In genomic region chr15:58584789-58585461, GRCh38 we compare ENCODE assay signal across 25 cellular contexts.
A peak's percentile ranks its signal among the peaks of the same experiment; 100 is the strongest.
DNase-seq lines count a peak whose midpoint lies in the region; ATAC-seq, FAIRE-seq and TF ChIP-seq lines count a peak whose summit lies in the region.
"Had no signal": no experiment of that assay in that cellular context is flagged by ENCODE, and none has a peak within 500 bp of the region (broad histone marks: within the 10 kb centered on the region; RNA-seq: fewer than 3 reads in every experiment).

No MANE protein-coding gene starts in this region.

- no peaks in the 10 kb centered on the region for H4K20me1 ChIP-seq in GM12878 (ENCODE audit: control insufficient read depth, insufficient read depth)

- no peak for TF ChIP-seq CTCF in activated CD8-positive, alpha-beta T cell treated with anti-CD3 and anti-CD28 coated beads for 36 hours (IDR thresholded peaks at IDR 0.05)
- TF ChIP-seq CTCF in GM12878 (IDR thresholded peaks at IDR 0.05 in 2 of 3, conservative IDR thresholded peaks at IDR 0.05 in 1 of 3; ENCODE audit: control insufficient read depth in 2 of 3, extremely low read depth in 1 of 3, insufficient read depth in 1 of 3, low read depth in 3 of 3, low read length in 3 of 3) = no peak

- POLR2A ChIA-PET in activated CD8-positive, alpha-beta T cell treated with anti-CD3 and anti-CD28 coated beads, Interleukin-2, amount 10 ng/mL, durations not matched to agents 7 days and 5 days (lab: Charles Lee) = interaction anchor here (0.9 kb wide), 1 partner anchor 14 kb away, joined by 3 read pairs; no protein-coding TSS in a partner anchor
- POLR2A ChIA-PET in activated CD8-positive, alpha-beta T cell treated with anti-CD3 and anti-CD28 coated beads for 36 hours (lab: Charles Lee) = interaction anchor here (1.2 kb wide), 1 partner anchor 11 kb away, joined by 3 read pairs; no protein-coding TSS in a partner anchor
- POLR2A ChIA-PET in GM12878 (lab: Charles Lee) = interaction anchor here (0.5 to 0.9 kb wide), 4 partner anchors 11 to 799 kb away, joined by 3 read pairs; no protein-coding TSS in a partner anchor
- POLR2A ChIA-PET in naive thymus-derived CD4-positive, alpha-beta T cell (lab: Charles Lee) = no interaction called here

- no peak for TF ChIP-seq EP300 in GM12878 (IDR thresholded peaks at IDR 0.05; ENCODE audit: borderline replicate concordance in 1 of 2, control insufficient read depth in 1 of 2, low read depth in 2 of 2, low read length in 2 of 2)

- H3K9ac ChIP-seq in GM12878 (ENCODE audit: control insufficient read depth, insufficient read depth, low read length) = no peak overlapping the region

- BruUV-seq in GM12878 (replicated peaks; lab: Mats Ljungman, UMichigan) = no TSS peak

- H3K4me3 Mint-ChIP-seq in activated CD8-positive, alpha-beta T cell treated with anti-CD3 and anti-CD28 coated beads, Interleukin-2, amount 10 ng/mL, durations not matched to agents 7 days and 5 days = no peak overlapping the region
- no peak overlapping the region for H3K4me3 Mint-ChIP-seq in activated CD8-positive, alpha-beta T cell treated with anti-CD3 and anti-CD28 coated beads for 36 hours
- peak overlapping the region in 2 of 10 donors; percentile 2 to 63 for H3K4me3 Mint-ChIP-seq in naive thymus-derived CD4-positive, alpha-beta T cell
- H3K4me3 Mint-ChIP-seq: activated CD4-positive, alpha-beta T cell treated with anti-CD3 and anti-CD28 coated beads, Interleukin-2, amount 10 ng/mL, durations not matched to agents 7 days and 5 days had no signal

- H3K36me3 ChIP-seq in GM12878 (ENCODE audit: control insufficient read depth in 2 of 2, insufficient read depth in 2 of 2, low read length in 1 of 2) = no peaks in the 10 kb centered on the region
- H3K36me3 ChIP-seq in naive thymus-derived CD4-positive, alpha-beta T cell (ENCODE audit: control insufficient read depth in 2 of 3, insufficient read depth in 3 of 3, low read length in 3 of 3) = no peaks in the 10 kb centered on the region
- H3K36me3 ChIP-seq: HAP-1, spleen, uterus had no signal

- H3K9me3 ChIP-seq in GM12878 (replicated peaks; ENCODE audit: control insufficient read depth, insufficient read depth, low read length) = no peaks in the 10 kb centered on the region; the same call in 2 of the 3 replicates
- no peaks in the 10 kb centered on the region for H3K9me3 ChIP-seq in naive thymus-derived CD4-positive, alpha-beta T cell (ENCODE audit: control insufficient read depth in 2 of 3, low read length in 3 of 3)
- H3K9me3 ChIP-seq: HAP-1, uterus had no signal

- no peak for TF ChIP-seq RAD21 in GM12878 (IDR thresholded peaks at IDR 0.05; ENCODE audit: insufficient read depth, low read depth, low read length)

- H3K36me3 Mint-ChIP-seq in activated CD8-positive, alpha-beta T cell treated with anti-CD3 and anti-CD28 coated beads, Interleukin-2, amount 10 ng/mL, durations not matched to agents 7 days and 5 days (ENCODE audit: low read depth) = peaks cover 4% of the 10 kb centered on the region
- no peaks in the 10 kb centered on the region for H3K36me3 Mint-ChIP-seq in activated CD8-positive, alpha-beta T cell treated with anti-CD3 and anti-CD28 coated beads for 36 hours (ENCODE audit: low read depth)
- H3K36me3 Mint-ChIP-seq in naive thymus-derived CD4-positive, alpha-beta T cell = peaks cover 0 to 13% (median 0%) of the 10 kb centered on the region in 5 donors

- peak overlapping the region; percentile 46; the same call in 1 of the 2 replicates for H3K27ac ChIP-seq in GM12878 (ENCODE audit: control insufficient read depth, insufficient read depth)
- H3K27ac ChIP-seq in naive thymus-derived CD4-positive, alpha-beta T cell (ENCODE audit: low read depth, low read length) = no peak overlapping the region
- H3K27ac ChIP-seq: RWPE1, spleen, uterus had no signal

- peaks cover 24% of the 10 kb centered on the region for H3K4me1 ChIP-seq in GM12878 (ENCODE audit: control insufficient read depth, insufficient read depth, low read length)
- H3K4me1 ChIP-seq in naive thymus-derived CD4-positive, alpha-beta T cell (ENCODE audit: control insufficient read depth in 2 of 2, insufficient read depth in 2 of 2, low read length in 2 of 2) = peaks cover 0 to 11% of the 10 kb centered on the region in 2 donors
- H3K4me1 ChIP-seq: uterus had no signal

- DNase-seq in activated CD8-positive, alpha-beta T cell treated with anti-CD3 and anti-CD28 coated beads, Interleukin-2, amount 10 ng/mL, durations not matched to agents 7 days and 5 days = no peak
- no peak for DNase-seq in activated CD8-positive, alpha-beta T cell treated with anti-CD3 and anti-CD28 coated beads for 36 hours
- DNase-seq in KBM-7 (peak; percentile 25), GM12878 (ENCODE audit: low read depth, low spot score) (no peak)
- no peak for DNase-seq in naive thymus-derived CD4-positive, alpha-beta T cell
- no peak for DNase-seq in stimulated activated CD4-positive, alpha-beta T cell treated with anti-CD3 and anti-CD28 coated beads, Interleukin-2, amount 100 ng/mL, for 48 hours
- DNase-seq: activated CD4-positive, alpha-beta T cell treated with anti-CD3 and anti-CD28 coated beads, Interleukin-2, amount 10 ng/mL, durations not matched to agents 7 days and 5 days; activated CD8-positive, alpha-beta memory T cell treated with anti-CD3 and anti-CD28 coated beads, Interleukin-2, amount 50 U/mL, for 48 hours; C1 segment of cervical spinal cord; caudate nucleus; DMS153; GF-D8; Kasumi-1; NCI-H1105; NCI-H2081 treated with DMSO at 0.1 percent for 48 hours; retina; spleen; substantia nigra; uterus had no signal

- H3K79me2 ChIP-seq in GM12878 (ENCODE audit: control insufficient read depth, insufficient read depth, low read length) = no peaks in the 10 kb centered on the region

- no peak for ATAC-seq in activated CD8-positive, alpha-beta T cell treated with anti-CD3 and anti-CD28 coated beads, Interleukin-2, amount 10 ng/mL, durations not matched to agents 7 days and 5 days
- ATAC-seq in activated CD8-positive, alpha-beta T cell treated with anti-CD3 and anti-CD28 coated beads for 36 hours = no peak
- peak; percentile 16; the same call in 2 of the 3 replicates for ATAC-seq in GM12878
- no peak for ATAC-seq in naive thymus-derived CD4-positive, alpha-beta T cell
- ATAC-seq in GM21381 (IDR thresholded peaks at IDR 0.05; ENCODE audit: unreplicated experiment) = no peak
- ATAC-seq in GM18870 (IDR thresholded peaks at IDR 0.05; ENCODE audit: unreplicated experiment) = no peak
- ATAC-seq: SK-N-SH treated with all-trans-retinoic acid at 6 μM for 48 hours had no signal

- peaks cover 19% of the 10 kb centered on the region for H3K9me3 Mint-ChIP-seq in activated CD8-positive, alpha-beta T cell treated with anti-CD3 and anti-CD28 coated beads, Interleukin-2, amount 10 ng/mL, durations not matched to agents 7 days and 5 days (ENCODE audit: insufficient read depth)
- peaks cover 5% of the 10 kb centered on the region for H3K9me3 Mint-ChIP-seq in activated CD8-positive, alpha-beta T cell treated with anti-CD3 and anti-CD28 coated beads for 36 hours
- peaks cover 0 to 16% (median 4%) of the 10 kb centered on the region in 11 donors for H3K9me3 Mint-ChIP-seq in naive thymus-derived CD4-positive, alpha-beta T cell

- peaks cover 15% of the 10 kb centered on the region for H3K4me1 Mint-ChIP-seq in activated CD8-positive, alpha-beta T cell treated with anti-CD3 and anti-CD28 coated beads, Interleukin-2, amount 10 ng/mL, durations not matched to agents 7 days and 5 days (ENCODE audit: low read depth)
- H3K4me1 Mint-ChIP-seq in activated CD8-positive, alpha-beta T cell treated with anti-CD3 and anti-CD28 coated beads for 36 hours (ENCODE audit: low read depth) = peaks cover 9% of the 10 kb centered on the region
- peaks cover 9 to 27% (median 20%) of the 10 kb centered on the region in 7 donors for H3K4me1 Mint-ChIP-seq in naive thymus-derived CD4-positive, alpha-beta T cell

- CTCF ChIA-PET in activated CD8-positive, alpha-beta T cell treated with anti-CD3 and anti-CD28 coated beads, Interleukin-2, amount 10 ng/mL, durations not matched to agents 7 days and 5 days (lab: Charles Lee) = interaction anchor here (1.0 to 2.5 kb wide), 5 partner anchors 10 to 357 kb away, joined by 3 to 12 read pairs (median 4); no protein-coding TSS in a partner anchor
- CTCF ChIA-PET in activated CD8-positive, alpha-beta T cell treated with anti-CD3 and anti-CD28 coated beads for 36 hours (lab: Charles Lee) = interaction anchor here (1.0 to 1.9 kb wide), 3 partner anchors 10 to 357 kb away, joined by 3 to 5 read pairs (median 3); no protein-coding TSS in a partner anchor
- CTCF ChIA-PET in GM12878 (lab: Yijun Ruan, JAX) = interaction anchor here (0.6 to 1.0 kb wide), 2 partner anchors 11 to 317 kb away, joined by 3 to 4 read pairs; no protein-coding TSS in a partner anchor
- CTCF ChIA-PET in naive thymus-derived CD4-positive, alpha-beta T cell (lab: Charles Lee) = interaction anchor here (0.6 to 1.1 kb wide), 3 partner anchors 10 to 156 kb away, joined by 3 read pairs; no protein-coding TSS in a partner anchor

- SMC1A ChIA-PET in GM12878 (lab: Charles Lee; ENCODE audit: uncharacterized antibody, unreplicated experiment) = interaction anchor here (0.6 to 2.3 kb wide), 11 partner anchors 10 to 143 kb away, joined by 3 to 7 read pairs (median 4); no protein-coding TSS in a partner anchor

- peak overlapping the region; percentile 90; the same call in 1 of the 2 replicates for H3K4me2 ChIP-seq in GM12878 (ENCODE audit: control insufficient read depth, insufficient read depth)
- H3K4me2 ChIP-seq: A549 had no signal

- TF ChIP-seq POLR2A in GM12878 (IDR thresholded peaks at IDR 0.05; ENCODE audit: low read depth, low read length) = no peak

- RAD21 ChIA-PET in GM12878 (lab: Charles Lee; ENCODE audit: unreplicated experiment) = interaction anchor here (0.8 kb wide), 1 partner anchor 11 kb away, joined by 3 read pairs; no protein-coding TSS in a partner anchor

- H3K4me3 ChIP-seq in GM12878 = no peak overlapping the region
- no peak overlapping the region for H3K4me3 ChIP-seq in naive thymus-derived CD4-positive, alpha-beta T cell (ENCODE audit: low read length)
- H3K4me3 ChIP-seq: A549, HAP-1, spleen, uterus had no signal

- FAIRE-seq in GM12878 (lab: Jason Lieb, UNC) = peak; percentile 52
- FAIRE-seq: A549 had no signal

- H2AFZ ChIP-seq in GM12878 (ENCODE audit: control insufficient read depth, low read depth, low read length) = peak overlapping the region; percentile 48

- H3K27ac Mint-ChIP-seq in activated CD8-positive, alpha-beta T cell treated with anti-CD3 and anti-CD28 coated beads, Interleukin-2, amount 10 ng/mL, durations not matched to agents 7 days and 5 days = peak overlapping the region; percentile 53
- H3K27ac Mint-ChIP-seq in activated CD8-positive, alpha-beta T cell treated with anti-CD3 and anti-CD28 coated beads for 36 hours = no peak overlapping the region
- H3K27ac Mint-ChIP-seq in naive thymus-derived CD4-positive, alpha-beta T cell = peak overlapping the region in 6 of 9 donors; percentile 19 to 67 (median 35)
- H3K27ac Mint-ChIP-seq: activated CD4-positive, alpha-beta T cell treated with anti-CD3 and anti-CD28 coated beads, Interleukin-2, amount 10 ng/mL, durations not matched to agents 7 days and 5 days had no signal

- 91% methylated on average over 6 of the region's 6 CpGs for WGBS in GM12878 (ENCODE audit: insufficient coverage, insufficient replicate concordance, low lambda C conversion rate, missing lambda C conversion rate)

- intact Hi-C loops in activated CD8-positive, alpha-beta T cell treated with anti-CD3 and anti-CD28 coated beads for 36 hours (cut with micrococcal nuclease) = no loop called here
- intact Hi-C loops in GM12878 (cut with micrococcal nuclease; ENCODE audit: unreplicated experiment) = no loop called here
- intact Hi-C loops in naive thymus-derived CD4-positive, alpha-beta T cell (cut with micrococcal nuclease) = no loop called here

- no peaks in the 10 kb centered on the region for H3K27me3 ChIP-seq in GM12878 (replicated peaks in 1 of 2; ENCODE audit: control insufficient read depth in 2 of 2, insufficient read depth in 2 of 2, low read length in 1 of 2)
- H3K27me3 ChIP-seq in naive thymus-derived CD4-positive, alpha-beta T cell (ENCODE audit: control insufficient read depth in 2 of 2, insufficient read depth in 2 of 2, low read length in 2 of 2) = no peaks in the 10 kb centered on the region
- H3K27me3 ChIP-seq: spleen, uterus had no signal

- peaks cover 4% of the 10 kb centered on the region for H3K27me3 Mint-ChIP-seq in activated CD8-positive, alpha-beta T cell treated with anti-CD3 and anti-CD28 coated beads, Interleukin-2, amount 10 ng/mL, durations not matched to agents 7 days and 5 days (ENCODE audit: low read depth)
- H3K27me3 Mint-ChIP-seq in activated CD8-positive, alpha-beta T cell treated with anti-CD3 and anti-CD28 coated beads for 36 hours = peaks cover 6% of the 10 kb centered on the region
- H3K27me3 Mint-ChIP-seq in naive thymus-derived CD4-positive, alpha-beta T cell = peaks cover 0 to 6% (median 0%) of the 10 kb centered on the region in 5 donors

- in situ Hi-C loops in KBM-7 (cut with MboI; ENCODE audit: low pct_unique_long_range_greater_than_20kb, low sequenced_read_pairs) = no loop called here
- in situ Hi-C loops in GM12878 (cut with MboI) = no loop called here
